ENCODE assay signal across 14 cellular contexts in the genomic region with DNA sequence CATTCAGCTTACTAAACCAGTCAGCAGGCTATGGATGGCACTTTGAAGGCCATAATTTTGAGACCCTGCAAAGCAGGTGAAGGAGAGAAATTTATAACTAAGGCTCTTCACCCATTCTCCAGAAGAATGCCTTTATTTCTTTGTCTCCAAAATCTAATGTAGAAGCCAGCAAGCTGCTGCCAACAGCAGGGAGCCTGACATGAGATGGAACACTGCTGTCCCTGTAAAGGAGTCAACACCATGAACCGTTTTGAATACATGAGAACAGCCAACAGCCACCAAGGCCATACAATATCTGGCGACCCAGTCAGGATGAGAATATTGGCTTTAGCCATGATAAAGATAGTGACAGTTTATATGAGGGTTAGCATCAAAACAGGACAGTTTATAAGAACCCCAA.
DNase-seq lines count a peak whose midpoint lies in the region; ATAC-seq and TF ChIP-seq lines count a peak whose summit lies in the region.
"Had no signal": no experiment of that assay in that cellular context is flagged by ENCODE, and none has a peak within 500 bp of the region (broad histone marks: within the 10 kb centered on the region; RNA-seq: fewer than 3 reads in every experiment).

No MANE protein-coding gene starts in this region.

- TF ChIP-seq CTCF in omental fat pad (IDR thresholded peaks at IDR 0.05): no peak

- ATAC-seq in GM18519 (IDR thresholded peaks at IDR 0.05; ENCODE audit: low FRiP score, unreplicated experiment) (no peak), omental fat pad (ENCODE audit: low FRiP score) (no peak), GM18873 (IDR thresholded peaks at IDR 0.05; ENCODE audit: low FRiP score, unreplicated experiment) (no peak)
- ATAC-seq: HCT116 had no signal

- peak in 8 of 61 donors; percentile 7 to 33 (median 12) for DNase-seq in caudate nucleus (lab: John Stamatoyannopoulos, UW)
- DNase-seq in inferior parietal cortex (ENCODE audit: extremely low spot score): peak; percentile 36
- DNase-seq in pons (ENCODE audit: low spot score): peak; percentile 76
- DNase-seq in omental fat pad (ENCODE audit: low spot score): no peak
- DNase-seq: Caco-2; CD4-positive, alpha-beta T cell; GOT3; H7; HFFc6 had no signal

- H3K27ac ChIP-seq in caudate nucleus (ENCODE audit: low read depth, low read length) (peak overlapping the region; percentile 93), temporal lobe (ENCODE audit: low read depth, low read length) (peak overlapping the region; percentile 99)
- H3K27ac ChIP-seq: C4-2B had no signal
